19 cellular contexts compared by ENCODE assay signal in the genomic region with DNA sequence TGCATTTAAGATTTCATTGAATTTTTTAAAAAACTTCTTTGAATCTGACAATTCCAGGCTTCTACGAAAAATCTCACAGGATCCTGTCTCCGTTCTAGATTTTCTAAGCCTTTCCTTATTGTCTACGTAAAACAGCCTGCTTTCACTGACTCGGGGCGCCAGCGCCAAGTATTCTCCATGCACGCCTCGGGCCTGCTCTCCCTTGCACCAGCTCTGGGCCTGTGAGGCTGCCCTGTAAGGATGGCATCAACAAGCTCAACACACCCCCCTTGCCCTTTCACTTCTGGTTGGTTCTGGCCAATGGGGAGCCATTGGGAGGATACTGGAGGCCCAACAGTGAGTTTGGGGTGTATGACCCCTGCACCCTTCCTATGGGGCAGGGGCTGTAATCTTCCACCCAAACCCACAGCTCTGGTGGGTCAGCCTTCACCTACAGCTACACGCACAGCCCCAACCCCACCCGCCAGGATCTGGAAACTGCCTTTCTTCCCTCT.
"Had no signal": no experiment of that assay in that cellular context is flagged by ENCODE, and none has a peak within 500 bp of the region (broad histone marks: within the 10 kb centered on the region; RNA-seq: fewer than 3 reads in every experiment).

No MANE protein-coding gene starts in this region.

- H3K36me3 ChIP-seq: cardiac muscle cell had no signal

- H3K27me3 ChIP-seq: cardiac muscle cell, gastroesophageal sphincter, spleen had no signal

- DNase-seq: activated CD4-positive, alpha-beta T cell treated with anti-CD3 and anti-CD28 coated beads, Interleukin-2, amount 10 ng/mL, durations not matched to agents 7 days and 5 days; activated effector memory CD4-positive, alpha-beta T cell treated with Interleukin-2 at 50 U/mL for 16 hours; activated naive CD4-positive, alpha-beta T cell treated with anti-CD3 and anti-CD28 coated beads, Interleukin-2, amount 10 ng/mL, durations not matched to agents 7 days and 5 days; activated T-cell treated with anti-CD3 and anti-CD28 coated beads, Interleukin-2, amount 50 U/mL, for 72 hours; amygdala; hypothalamus; mesenchymal stem cell; mucosa of descending colon; naive B cell; occipital lobe; retina; SK-N-SH; spleen; stimulated activated CD4-positive, alpha-beta T cell treated with anti-CD3 and anti-CD28 coated beads, Interleukin-4, amount 100 ng/mL, for 1 hour; stimulated activated naive CD4-positive, alpha-beta T cell had no signal

- ATAC-seq: activated CD4-positive, CD25-positive, alpha-beta regulatory T cell treated with anti-CD3 and anti-CD28 coated beads, Interleukin-2, amount 50 U/mL, for 24 hours; activated T-cell treated with anti-CD3 and anti-CD28 coated beads, Interleukin-2, amount 50 U/mL, for 72 hours; gastroesophageal sphincter; mucosa of descending colon had no signal

- H3K4me3 ChIP-seq: cardiac muscle cell, gastroesophageal sphincter, mucosa of descending colon, spleen had no signal

- H3K9me3 ChIP-seq: gastroesophageal sphincter, mucosa of descending colon, SK-N-SH, spleen had no signal

- H3K27ac ChIP-seq: cardiac muscle cell, gastroesophageal sphincter, spleen, VCaP had no signal

- H3K4me1 ChIP-seq: gastroesophageal sphincter, spleen had no signal
